In genomic region chr18:54257015-54257414, GRCh38 we compare ENCODE assay signal across 20 cellular contexts. TPM values are rescaled to one million over a fixed set of nuclear protein-coding genes. Genes with fewer than 3 reads are reported as not detected.
DNase-seq lines count a peak whose midpoint lies in the region; ATAC-seq and TF ChIP-seq lines count a peak whose summit lies in the region.
"Had no signal": no experiment of that assay in that cellular context is flagged by ENCODE, and none has a peak within 500 bp of the region (broad histone marks: within the 10 kb centered on the region; RNA-seq: fewer than 3 reads in every experiment).

No MANE protein-coding gene starts in this region.

- H3K4me1 Mint-ChIP-seq in activated naive CD4-positive, alpha-beta T cell treated with anti-CD3 and anti-CD28 coated beads, Interleukin-2, amount 50 U/mL, for 24 hours: peaks cover 16% of the 10 kb centered on the region
- H3K4me1 Mint-ChIP-seq in activated naive CD8-positive, alpha-beta T cell treated with anti-CD3 and anti-CD28 coated beads, Interleukin-2, amount 50 U/mL, for 24 hours: peaks cover 29% of the 10 kb centered on the region

- H3K9me3 Mint-ChIP-seq in activated naive CD4-positive, alpha-beta T cell treated with anti-CD3 and anti-CD28 coated beads, Interleukin-2, amount 50 U/mL, for 24 hours: no peaks in the 10 kb centered on the region
- no peaks in the 10 kb centered on the region for H3K9me3 Mint-ChIP-seq in activated naive CD8-positive, alpha-beta T cell treated with anti-CD3 and anti-CD28 coated beads, Interleukin-2, amount 50 U/mL, for 24 hours
- H3K9me3 Mint-ChIP-seq: nephron progenitor cell had no signal

- intact Hi-C loops in thyroid gland (cut with DNase I): no loop called here

- no peak for TF ChIP-seq CTCF in fibroblast of the aortic adventitia (IDR thresholded peaks at IDR 0.05; ENCODE audit: insufficient read depth, low read length)
- no peak for TF ChIP-seq CTCF in thyroid gland (IDR thresholded peaks at IDR 0.05)

- no peak for ATAC-seq in activated naive CD8-positive, alpha-beta T cell treated with anti-CD3 and anti-CD28 coated beads, Interleukin-2, amount 50 U/mL, for 24 hours
- ATAC-seq: esophagus mucosa; stimulated activated naive CD8-positive, alpha-beta T cell treated with anti-CD3 and anti-CD28 coated beads, Interleukin-15, Interleukin-2, amounts not matched to agents 100 U/mL and 50 U/mL, for 24 hours had no signal

- H3K27me3 Mint-ChIP-seq in activated naive CD4-positive, alpha-beta T cell treated with anti-CD3 and anti-CD28 coated beads, Interleukin-2, amount 50 U/mL, for 24 hours: no peaks in the 10 kb centered on the region
- H3K27me3 Mint-ChIP-seq in activated naive CD8-positive, alpha-beta T cell treated with anti-CD3 and anti-CD28 coated beads, Interleukin-2, amount 50 U/mL, for 24 hours: no peaks in the 10 kb centered on the region

- H3K4me3 Mint-ChIP-seq in activated naive CD4-positive, alpha-beta T cell treated with anti-CD3 and anti-CD28 coated beads, Interleukin-2, amount 50 U/mL, for 24 hours: no peak overlapping the region
- no peak overlapping the region for H3K4me3 Mint-ChIP-seq in activated naive CD8-positive, alpha-beta T cell treated with anti-CD3 and anti-CD28 coated beads, Interleukin-2, amount 50 U/mL, for 24 hours
- H3K4me3 Mint-ChIP-seq: nephron progenitor cell had no signal

- peak overlapping the region; percentile 92 to 98 (median 93) for H3K27ac ChIP-seq in thyroid gland
- H3K27ac ChIP-seq: brain microvascular endothelial cell, dorsolateral prefrontal cortex had no signal

- no peaks in the 10 kb centered on the region for H3K36me3 ChIP-seq in thyroid gland
- H3K36me3 ChIP-seq: brain microvascular endothelial cell had no signal

- peaks cover 51 to 79% of the 10 kb centered on the region in 2 donors for H3K4me1 ChIP-seq in thyroid gland

- H3K27ac Mint-ChIP-seq in activated naive CD4-positive, alpha-beta T cell treated with anti-CD3 and anti-CD28 coated beads, Interleukin-2, amount 50 U/mL, for 24 hours: peak overlapping the region; percentile 35
- no peak overlapping the region for H3K27ac Mint-ChIP-seq in activated naive CD8-positive, alpha-beta T cell treated with anti-CD3 and anti-CD28 coated beads, Interleukin-2, amount 50 U/mL, for 24 hours
- H3K27ac Mint-ChIP-seq: nephron progenitor cell had no signal

- H3K9me3 ChIP-seq in thyroid gland: no peaks in the 10 kb centered on the region
- H3K9me3 ChIP-seq: SK-N-SH had no signal

- 15 to 20% methylated on average over 2 of the region's 2 CpGs for WGBS in thyroid gland, 2 donors

- peak in 1 of 2 donors; percentile 18 for TF ChIP-seq POLR2A in thyroid gland (IDR thresholded peaks at IDR 0.05)

- H3K27me3 ChIP-seq in thyroid gland: no peaks in the 10 kb centered on the region
- H3K27me3 ChIP-seq: brain microvascular endothelial cell, dorsolateral prefrontal cortex had no signal

- H3K36me3 Mint-ChIP-seq in activated naive CD4-positive, alpha-beta T cell treated with anti-CD3 and anti-CD28 coated beads, Interleukin-2, amount 50 U/mL, for 24 hours: no peaks in the 10 kb centered on the region
- no peaks in the 10 kb centered on the region for H3K36me3 Mint-ChIP-seq in activated naive CD8-positive, alpha-beta T cell treated with anti-CD3 and anti-CD28 coated beads, Interleukin-2, amount 50 U/mL, for 24 hours (ENCODE audit: low read depth)

- no peak for DNase-seq in activated naive CD4-positive, alpha-beta T cell treated with Interleukin-2 at 50 U/mL for 16 hours
- DNase-seq in NOMO-1 (lab: John Stamatoyannopoulos, UW; ENCODE audit: unreplicated experiment in 2 of 2): peak; percentile 4 to 33
- peak; percentile 17 for DNase-seq in fibroblast of the aortic adventitia (ENCODE audit: low read depth)
- DNase-seq in thyroid gland: peak; percentile 35 to 45
- no peak for DNase-seq in HuH-7 (ENCODE audit: low spot score)
- DNase-seq in activated T-cell treated with anti-CD3 and anti-CD28 coated beads, Interleukin-2, amount 50 U/mL, for 48 hours: no peak
- no peak for DNase-seq in activated naive CD8-positive, alpha-beta T cell treated with anti-CD3 and anti-CD28 coated beads, Interleukin-2, amount 50 U/mL, for 24 hours
- DNase-seq: activated CD4-positive, alpha-beta T cell treated with anti-CD3 and anti-CD28 coated beads, Interleukin-2, amount 50 U/mL, for 1 hour; activated naive CD4-positive, alpha-beta T cell treated with anti-CD3 and anti-CD28 coated beads, Interleukin-2, amount 50 U/mL, for 16 hours; brain microvascular endothelial cell; dorsolateral prefrontal cortex; NCI-H1092; NCI-H2081; NCI-H510A treated with DMSO at 0.1 percent for 48 hours; nephron progenitor cell; retina; SK-N-SH; stimulated activated naive CD8-positive, alpha-beta T cell treated with anti-CD3 and anti-CD28 coated beads, Interleukin-15, Interleukin-2, amounts not matched to agents 100 U/mL and 50 U/mL, for 24 hours had no signal

- H3K4me3 ChIP-seq in fibroblast of the aortic adventitia (ENCODE audit: low read depth, low read length) (no peak overlapping the region), thyroid gland (replicated peaks in 1 of 3) (no peak overlapping the region)
- H3K4me3 ChIP-seq: dorsolateral prefrontal cortex had no signal

RNA-seq across cellular contexts. Expression of gene POLI, which starts 12.3 kb away (rescaled TPM):
- total RNA-seq in fibroblast of the aortic adventitia (ENCODE audit: low replicate concordance): 38.7 and 62.7 TPM in 2 replicates
- total RNA-seq in thyroid gland: 100 to 1,000 TPM in 3 of 4 donors, 10 to 100 TPM in 1; 93.4 to 152 (median 118) TPM

RNA-seq across cellular contexts. Expression of gene MBD2, which starts 32.5 kb away (rescaled TPM):
- total RNA-seq in fibroblast of the aortic adventitia (ENCODE audit: low replicate concordance): 11.2 and 34.2 TPM in 2 replicates
- total RNA-seq in thyroid gland: 10 to 100 TPM; 81.4 to 96.3 (median 88.8) TPM

Comparison
In these comparisons a context has a peak if more than half of its experiments do, and no peak if none do; other contexts are left out.
1. DNase-seq: peak in NOMO-1 (2 of 2), fibroblast of the aortic adventitia (single experiment) and thyroid gland (2 of 2); none in activated naive CD4-positive, alpha-beta T cell treated with Interleukin-2 at 50 U/mL for 16 hours (single experiment), HuH-7 (single experiment), activated T-cell treated with anti-CD3 and anti-CD28 coated beads, Interleukin-2, amount 50 U/mL, for 48 hours (0 of 2) and activated naive CD8-positive, alpha-beta T cell treated with anti-CD3 and anti-CD28 coated beads, Interleukin-2, amount 50 U/mL, for 24 hours (single experiment).